In genomic region chr17:3403856-3404255, GRCh38 we compare ENCODE assay signal across 1 cellular context. TPM values are rescaled to one million over a fixed set of nuclear protein-coding genes. Genes with fewer than 3 reads are reported as not detected.
"Had no signal": no experiment of that assay in that cellular context is flagged by ENCODE, and none has a peak within 500 bp of the region (broad histone marks: within the 10 kb centered on the region; RNA-seq: fewer than 3 reads in every experiment).

No MANE protein-coding gene starts in this region.

RNA-seq across cellular contexts. Expression of gene OR1E1, which starts 5.6 kb away (rescaled TPM):
- polyA plus RNA-seq: GM12878 had no signal

RNA-seq across cellular contexts. Expression of gene OR3A2, which starts 17.7 kb away (rescaled TPM):
- polyA plus RNA-seq: GM12878 had no signal

RNA-seq across cellular contexts. Expression of gene OR1E2, which starts 29.8 kb away (rescaled TPM):
- polyA plus RNA-seq: GM12878 had no signal
